Comparison of ENCODE assay signal across 26 cellular contexts in the genomic region with DNA sequence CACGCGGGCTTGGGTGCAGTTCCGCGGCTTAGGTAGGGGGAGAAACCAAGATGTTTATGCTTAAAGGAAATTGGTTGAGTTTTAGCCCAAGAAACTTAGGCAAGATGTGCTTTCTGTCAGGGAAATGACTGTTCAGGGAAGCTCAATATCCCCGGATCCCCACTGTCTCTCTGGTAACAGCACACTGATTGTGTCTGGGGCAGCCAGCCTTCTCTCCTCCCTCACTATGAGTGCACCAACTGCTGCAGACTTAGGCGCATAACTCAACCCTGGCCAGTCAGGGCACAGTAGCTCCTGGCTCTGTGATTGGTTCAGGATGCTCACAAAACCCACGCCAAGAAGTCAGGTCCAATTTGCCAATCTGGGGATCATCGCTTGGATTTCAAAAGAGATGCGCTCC. TPM values are rescaled to one million over a fixed set of nuclear protein-coding genes. Genes with fewer than 3 reads are reported as not detected.
"Had no signal": no experiment of that assay in that cellular context is flagged by ENCODE, and none has a peak within 500 bp of the region (broad histone marks: within the 10 kb centered on the region; RNA-seq: fewer than 3 reads in every experiment).

No MANE protein-coding gene starts in this region.

- H3K4me1 Mint-ChIP-seq: memory B cell; naive B cell; stimulated activated naive B cell treated with anti-CD40 and anti-IgM and Interleukin-4, amounts not matched to agents 10 μg/mL and 1 μg/mL and 100 μg/mL, for 72 hours; stimulated activated naive CD8-positive, alpha-beta T cell treated with anti-CD3 and anti-CD28 coated beads, Interleukin-15, amount 100 ng/mL, for 72 hours had no signal

- DNase-seq: cortex of kidney; dorsolateral prefrontal cortex; effector CD8-positive, alpha-beta T cell; gastrocnemius medialis; islet precursor cell; left lung; lower lobe of right lung; midbrain; naive B cell; nephron progenitor cell; posterior cingulate gyrus; sigmoid colon; stimulated activated CD4-positive, alpha-beta T cell treated with anti-CD3 and anti-CD28 coated beads, Interleukin-2, amount 100 ng/mL, for 24 hours; stimulated activated CD4-positive, alpha-beta T cell treated with anti-CD3 and anti-CD28 coated beads, Interleukin-4, amount 100 ng/mL, for 4 hours; stimulated activated naive B cell treated with anti-CD40 and anti-IgM and Interleukin-4, amounts not matched to agents 10 μg/mL and 1 μg/mL and 100 μg/mL, for 72 hours; stimulated activated naive CD8-positive, alpha-beta T cell treated with anti-CD3 and anti-CD28 coated beads, Interleukin-15, amount 100 ng/mL, for 72 hours; testis; upper lobe of right lung had no signal

- H3K36me3 Mint-ChIP-seq: memory B cell; naive B cell; stimulated activated naive B cell treated with anti-CD40 and anti-IgM and Interleukin-4, amounts not matched to agents 10 μg/mL and 1 μg/mL and 100 μg/mL, for 72 hours had no signal

- H3K27ac ChIP-seq: dorsolateral prefrontal cortex, gastrocnemius medialis, left lung, lower lobe of right lung, right atrium auricular region, sigmoid colon, skin epidermis, testis, tibial nerve, upper lobe of right lung, vagina had no signal

- H3K9me3 Mint-ChIP-seq: nephron progenitor cell had no signal

- FAIRE-seq: endometrium had no signal

- H3K4me3 Mint-ChIP-seq: memory B cell; nephron progenitor cell; stimulated activated naive B cell treated with anti-CD40 and anti-IgM and Interleukin-4, amounts not matched to agents 10 μg/mL and 1 μg/mL and 100 μg/mL, for 72 hours; stimulated activated naive CD8-positive, alpha-beta T cell treated with anti-CD3 and anti-CD28 coated beads, Interleukin-15, amount 100 ng/mL, for 72 hours had no signal

- H3K36me3 ChIP-seq: gastrocnemius medialis, left lung, lower lobe of right lung, right atrium auricular region, sigmoid colon, tibial nerve, upper lobe of right lung, vagina had no signal

- H3K27ac Mint-ChIP-seq: memory B cell; naive B cell; nephron progenitor cell; stimulated activated naive B cell treated with anti-CD40 and anti-IgM and Interleukin-4, amounts not matched to agents 10 μg/mL and 1 μg/mL and 100 μg/mL, for 72 hours; stimulated activated naive CD8-positive, alpha-beta T cell treated with anti-CD3 and anti-CD28 coated beads, Interleukin-15, amount 100 ng/mL, for 72 hours had no signal

- H3K9me3 ChIP-seq: gastrocnemius medialis, left lung, lower lobe of right lung, right atrium auricular region, sigmoid colon, testis, tibial nerve, upper lobe of right lung, vagina had no signal

- ATAC-seq: esophagus mucosa; gastrocnemius medialis; left lung; lower lobe of right lung; stimulated activated naive B cell treated with anti-CD40 and anti-IgM and Interleukin-4, amounts not matched to agents 10 μg/mL and 1 μg/mL and 100 μg/mL, for 72 hours; stimulated activated naive CD8-positive, alpha-beta T cell treated with anti-CD3 and anti-CD28 coated beads, Interleukin-15, amount 100 ng/mL, for 72 hours; upper lobe of right lung had no signal

- H3K4me1 ChIP-seq: gastrocnemius medialis, left lung, lower lobe of right lung, right atrium auricular region, sigmoid colon, testis, tibial nerve, upper lobe of right lung, vagina had no signal

- H3K4me3 ChIP-seq: dorsolateral prefrontal cortex, gastrocnemius medialis, left lung, lower lobe of right lung, right atrium auricular region, sigmoid colon, skin epidermis, testis, tibial nerve, upper lobe of right lung, vagina had no signal

- H3K27me3 ChIP-seq: gastrocnemius medialis, right atrium auricular region, sigmoid colon, testis, upper lobe of right lung, vagina had no signal

RNA-seq across cellular contexts. Expression of gene CACNA2D3, which starts 42.6 kb away (rescaled TPM):
- total RNA-seq: pulmonary artery endothelial cell had no signal
